In the genomic region with DNA sequence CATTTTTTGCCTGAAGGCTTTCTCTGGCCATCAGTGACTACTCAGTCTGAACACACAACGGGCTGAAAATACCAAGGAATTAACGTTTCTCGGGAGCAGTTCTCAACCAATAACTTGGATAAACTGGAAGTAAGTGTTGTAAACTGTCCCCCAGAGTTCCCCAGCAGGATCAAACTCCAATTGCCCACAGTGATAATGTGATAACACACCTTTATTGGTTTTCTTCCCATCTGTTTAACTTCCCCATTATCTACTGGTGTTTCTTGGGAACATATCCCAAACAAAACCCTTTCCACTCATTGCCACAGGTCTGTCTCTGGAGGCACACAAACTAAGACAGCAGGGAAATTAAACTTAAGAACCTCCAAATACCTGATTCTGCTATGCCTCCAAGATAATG, we compare ENCODE assay signal across 15 cellular contexts. TPM values are rescaled to one million over a fixed set of nuclear protein-coding genes. Genes with fewer than 3 reads are reported as not detected.
A peak's percentile ranks its signal among the peaks of the same experiment; 100 is the strongest.
DNase-seq lines count a peak whose midpoint lies in the region; ATAC-seq and TF ChIP-seq lines count a peak whose summit lies in the region.
"Had no signal": no experiment of that assay in that cellular context is flagged by ENCODE, and none has a peak within 500 bp of the region (broad histone marks: within the 10 kb centered on the region; RNA-seq: fewer than 3 reads in every experiment).

No MANE protein-coding gene starts in this region.

- H3K4me1 ChIP-seq in colonic mucosa (peaks cover 3% of the 10 kb centered on the region), mucosa of descending colon (ENCODE audit: low read depth) (peaks cover 18% of the 10 kb centered on the region)

- no peak overlapping the region for H3K9ac ChIP-seq in colonic mucosa (ENCODE audit: low read depth in 2 of 2, low read length in 2 of 2)
- H3K9ac ChIP-seq: BLaER1 treated with 17β-estradiol and CSF1 and Interleukin-3, amounts not matched to agents 10 nM and 100 nM; GM23248 had no signal

- ATAC-seq in mucosa of descending colon = peak; percentile 71
- ATAC-seq: CD8-positive, alpha-beta T cell had no signal

- no peaks in the 10 kb centered on the region for H3K27me3 ChIP-seq in colonic mucosa
- H3K27me3 ChIP-seq: BLaER1 treated with 17β-estradiol and CSF1 and Interleukin-3, amounts not matched to agents 10 nM and 100 nM had no signal

- peak; percentile 10 for DNase-seq in NCI-H69 (lab: John Stamatoyannopoulos, UW)
- no peak for DNase-seq in colonic mucosa
- no peak for DNase-seq in mucosa of descending colon
- no peak for DNase-seq in stimulated activated naive CD4-positive, alpha-beta T cell treated with Interleukin-2 at 50 U/mL for 16 hours (lab: John Stamatoyannopoulos, UW)
- no peak for DNase-seq in kidney tubule cell (ENCODE audit: low spot score)
- no peak for DNase-seq in posterior cingulate gyrus
- DNase-seq: Calu3; CD8-positive, alpha-beta T cell; DMS53; DND-41; EL; GM23248; HCEC 1CT had no signal

- no peak for TF ChIP-seq CTCF in colonic mucosa (IDR thresholded peaks at IDR 0.05)
- TF ChIP-seq CTCF in mucosa of descending colon (IDR thresholded peaks at IDR 0.05) = no peak

- H3K27ac ChIP-seq in colonic mucosa = peak overlapping the region; percentile 38
- H3K27ac ChIP-seq: BLaER1 treated with 17β-estradiol and CSF1 and Interleukin-3, amounts not matched to agents 10 nM and 100 nM; GM23248; HL-60 had no signal

- H3K4me3 ChIP-seq in colonic mucosa (no peak overlapping the region), mucosa of descending colon (no peak overlapping the region)
- H3K4me3 ChIP-seq: BLaER1 treated with 17β-estradiol and CSF1 and Interleukin-3, amounts not matched to agents 10 nM and 100 nM; GM23248 had no signal

- H3K36me3 ChIP-seq in colonic mucosa (no peaks in the 10 kb centered on the region), mucosa of descending colon (ENCODE audit: low read depth) (no peaks in the 10 kb centered on the region)
- H3K36me3 ChIP-seq: BLaER1 treated with 17β-estradiol and CSF1 and Interleukin-3, amounts not matched to agents 10 nM and 100 nM had no signal

- intact Hi-C loops in colonic mucosa (cut with DNase I) (no loop called here), mucosa of descending colon (cut with DNase I, micrococcal nuclease) (no loop called here), posterior cingulate gyrus (cut with DNase I) (no loop called here)

- H3K9me3 ChIP-seq in colonic mucosa (no peaks in the 10 kb centered on the region), mucosa of descending colon (no peaks in the 10 kb centered on the region)

RNA-seq across cellular contexts. Expression of a gene that starts 21.8 kb away (rescaled TPM):
- total RNA-seq in colonic mucosa (10 to 100 TPM; 36.4 to 54.8 TPM), mucosa of descending colon (10 to 100 TPM; 42.1 to 63.3 (median 56.3) TPM)
